In the genomic region with DNA sequence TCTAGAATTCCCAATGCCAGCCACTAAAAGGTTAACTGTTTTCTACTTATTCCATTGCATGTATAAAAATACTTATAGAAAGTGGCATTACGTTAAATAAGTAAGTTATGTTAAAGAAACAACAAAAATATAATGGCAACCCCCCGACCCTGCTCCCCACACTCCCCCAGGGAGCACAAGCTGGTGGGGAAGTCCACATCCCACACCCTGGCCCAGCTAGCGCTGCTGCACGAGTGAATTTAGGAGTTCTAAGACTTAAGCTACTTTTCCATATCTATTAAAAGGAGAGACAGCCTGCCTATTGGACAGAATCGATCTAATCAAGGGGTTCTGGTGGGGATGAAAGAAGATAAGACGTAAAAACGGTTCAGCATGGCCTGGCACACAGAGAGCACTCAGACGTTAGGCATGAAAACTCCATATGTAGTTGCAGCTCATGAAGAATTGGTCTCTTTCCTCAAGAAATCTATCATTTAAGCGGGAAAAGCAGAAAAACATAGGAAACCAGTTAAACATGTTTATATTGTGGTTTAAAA, we compare ENCODE assay signal across 1 cellular context.
TF ChIP-seq lines count a peak whose summit lies in the region.

No MANE protein-coding gene starts in this region.

TF ChIP-seq in A549, 52 proteins besides CTCF, POLR2A, EP300 and RAD21:
- TF ChIP-seq MYC (IDR thresholded peaks at IDR 0.05; ENCODE audit: borderline replicate concordance, low read length) (no peak), HOXB5 (CRISPR knock-in tag; IDR thresholded peaks at IDR 0.05) (no peak), FOSL2 (IDR thresholded peaks at IDR 0.05) (no peak), FOSL2 (CRISPR knock-in tag; IDR thresholded peaks at IDR 0.05) (no peak), CEBPB (IDR thresholded peaks at IDR 0.05) (no peak), CBX2 (IDR thresholded peaks at IDR 0.05; ENCODE audit: borderline replicate concordance, low read depth) (no peak), PHF8 (IDR thresholded peaks at IDR 0.05; ENCODE audit: borderline replicate concordance, low read depth) (no peak), MAZ (IDR thresholded peaks at IDR 0.05; ENCODE audit: borderline replicate concordance, low read depth, low read length) (no peak), CBX8 (IDR thresholded peaks at IDR 0.05) (no peak), MAFK (IDR thresholded peaks at IDR 0.05; ENCODE audit: partially characterized antibody) (no peak), POLR2AphosphoS2 (conservative IDR thresholded peaks at IDR 0.05; ENCODE audit: low read length) (no peak), TFCP2L1 (CRISPR knock-in tag; IDR thresholded peaks at IDR 0.05) (no peak)
- TF ChIP-seq, protein P1, sequence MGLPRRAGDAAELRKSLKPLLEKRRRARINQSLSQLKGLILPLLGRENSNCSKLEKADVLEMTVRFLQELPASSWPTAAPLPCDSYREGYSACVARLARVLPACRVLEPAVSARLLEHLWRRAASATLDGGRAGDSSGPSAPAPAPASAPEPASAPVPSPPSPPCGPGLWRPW (IDR thresholded peaks at IDR 0.05) = no peak
- TF ChIP-seq, protein P2, sequence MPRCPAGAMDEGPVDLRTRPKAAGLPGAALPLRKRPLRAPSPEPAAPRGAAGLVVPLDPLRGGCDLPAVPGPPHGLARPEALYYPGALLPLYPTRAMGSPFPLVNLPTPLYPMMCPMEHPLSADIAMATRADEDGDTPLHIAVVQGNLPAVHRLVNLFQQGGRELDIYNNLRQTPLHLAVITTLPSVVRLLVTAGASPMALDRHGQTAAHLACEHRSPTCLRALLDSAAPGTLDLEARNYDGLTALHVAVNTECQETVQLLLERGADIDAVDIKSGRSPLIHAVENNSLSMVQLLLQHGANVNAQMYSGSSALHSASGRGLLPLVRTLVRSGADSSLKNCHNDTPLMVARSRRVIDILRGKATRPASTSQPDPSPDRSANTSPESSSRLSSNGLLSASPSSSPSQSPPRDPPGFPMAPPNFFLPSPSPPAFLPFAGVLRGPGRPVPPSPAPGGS (IDR thresholded peaks at IDR 0.05) = no peak
- TF ChIP-seq, protein P3, sequence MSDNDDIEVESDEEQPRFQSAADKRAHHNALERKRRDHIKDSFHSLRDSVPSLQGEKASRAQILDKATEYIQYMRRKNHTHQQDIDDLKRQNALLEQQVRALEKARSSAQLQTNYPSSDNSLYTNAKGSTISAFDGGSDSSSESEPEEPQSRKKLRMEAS (IDR thresholded peaks at IDR 0.05) = no peak
